ENCODE assay signal across 12 cellular contexts in the genomic region with DNA sequence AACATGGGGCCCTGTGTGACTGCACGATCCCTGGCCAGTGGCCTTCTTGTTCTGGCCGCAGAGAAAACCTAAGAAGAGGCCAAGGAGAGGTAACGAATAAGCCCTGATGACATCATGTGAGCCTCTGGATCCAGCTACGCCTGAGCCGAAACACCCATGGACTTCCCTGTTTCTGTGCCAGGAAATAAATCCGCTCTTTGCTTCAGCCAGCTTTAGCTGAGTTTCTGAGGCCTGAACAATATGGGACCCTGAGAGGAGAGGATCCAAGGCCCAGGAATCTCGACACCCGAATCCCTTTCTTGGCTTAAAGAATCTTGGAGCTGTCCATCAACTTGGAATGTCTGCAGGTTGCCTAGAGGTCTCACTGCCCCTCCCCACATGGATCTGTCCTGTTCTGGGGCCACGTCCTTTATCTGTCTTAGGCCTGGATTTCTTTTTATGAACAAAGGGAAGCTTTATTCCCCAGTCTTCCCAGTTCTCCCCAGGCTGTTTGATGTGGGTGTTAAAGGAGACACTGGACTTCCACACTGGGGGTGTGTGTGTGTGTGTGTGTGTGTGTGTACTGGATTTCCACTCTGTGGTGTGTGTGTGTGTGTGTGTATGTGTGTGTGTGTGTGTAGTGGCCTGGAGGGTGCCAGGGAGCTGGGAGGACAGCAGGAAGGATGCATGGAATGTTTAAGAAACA. TPM values are rescaled to one million over a fixed set of nuclear protein-coding genes. Genes with fewer than 3 reads are reported as not detected.
DNase-seq lines count a peak whose midpoint lies in the region; ATAC-seq, FAIRE-seq and TF ChIP-seq lines count a peak whose summit lies in the region.
"Had no signal": no experiment of that assay in that cellular context is flagged by ENCODE, and none has a peak within 500 bp of the region (broad histone marks: within the 10 kb centered on the region; RNA-seq: fewer than 3 reads in every experiment).

No MANE protein-coding gene starts in this region.

- H4K20me1 ChIP-seq in HepG2 (ENCODE audit: insufficient read depth, low read length) = no peaks in the 10 kb centered on the region
- no peaks in the 10 kb centered on the region for H4K20me1 ChIP-seq in smooth muscle cell (ENCODE audit: low read depth)

- TF ChIP-seq POLR2A in HepG2 (IDR thresholded peaks at IDR 0.05; ENCODE audit: insufficient read depth in 1 of 2, low read depth in 2 of 2, low read length in 2 of 2) = no peak

- no peak overlapping the region for H3K4me3 Mint-ChIP-seq in HFFc6

- H3K9ac ChIP-seq in HepG2 (ENCODE audit: insufficient read depth, low read depth, low read length) (peak overlapping the region; percentile 36; the same call in 1 of the 2 replicates), smooth muscle cell (ENCODE audit: low read depth) (no peak overlapping the region)

- peak; percentile 50 for FAIRE-seq in HepG2 (lab: Jason Lieb, UNC)
- FAIRE-seq: urothelium cell line had no signal

- peaks cover 5% of the 10 kb centered on the region; the same call in 1 of the 2 replicates for H3K9me3 Mint-ChIP-seq in HFFc6

- WGBS in HepG2 (ENCODE audit: low lambda C conversion rate) = 17% methylated on average over 7 of the region's 9 CpGs
- WGBS in smooth muscle cell (ENCODE audit: low lambda C conversion rate) = 52% methylated on average over 9 of the region's 9 CpGs

- intact Hi-C loops in HepG2 (cut with micrococcal nuclease; ENCODE audit: unreplicated experiment) = no loop called here

- no peaks in the 10 kb centered on the region for H3K9me3 ChIP-seq in HepG2 (ENCODE audit: low read length)
- no peaks in the 10 kb centered on the region for H3K9me3 ChIP-seq in smooth muscle cell (replicated peaks; ENCODE audit: low read depth)

- H3F3A ChIP-seq in smooth muscle cell (ENCODE audit: low read depth) = peaks cover 4% of the 10 kb centered on the region

- H3K27me3 ChIP-seq in HepG2 (ENCODE audit: control insufficient read depth in 1 of 2, insufficient read depth in 2 of 2, low read length in 2 of 2) (no peaks in the 10 kb centered on the region), smooth muscle cell (ENCODE audit: low read depth) (no peaks in the 10 kb centered on the region)

- no peaks in the 10 kb centered on the region for H3K36me3 ChIP-seq in HepG2 (replicated peaks in 1 of 2; ENCODE audit: control insufficient read depth in 1 of 2, insufficient read depth in 2 of 2, low read length in 2 of 2)
- H3K36me3 ChIP-seq in smooth muscle cell (ENCODE audit: low read depth) = no peaks in the 10 kb centered on the region

- CTCF ChIA-PET in HepG2 (lab: Yijun Ruan, JAX; ENCODE audit: low intra/inter-chr PET ratio, low total read pairs) = no interaction called here

- H3K4me1 Mint-ChIP-seq in HFFc6 (ENCODE audit: low read depth) = peaks cover 41% of the 10 kb centered on the region

- BruUV-seq in HepG2 (replicated peaks; lab: Mats Ljungman, UMichigan) = no TSS peak

- H3K4me3 ChIP-seq in coronary artery (no peak overlapping the region), HepG2 (replicated peaks in 1 of 3; ENCODE audit: insufficient read depth in 1 of 3, low read depth in 2 of 3, low read length in 3 of 3) (peak overlapping the region in 2 of 3 experiments; percentile 7 to 20; a peak in 1 of 6 replicates), smooth muscle cell (no peak overlapping the region)

- H3K4me2 ChIP-seq in HepG2 (ENCODE audit: low read depth, low read length) (peak overlapping the region; percentile 54), smooth muscle cell (no peak overlapping the region)

- H3K27ac ChIP-seq in coronary artery = peak overlapping the region; percentile 52 to 78
- H3K27ac ChIP-seq in HepG2 (ENCODE audit: extremely low read length, insufficient read depth, low read length) = no peak overlapping the region
- H3K27ac ChIP-seq in smooth muscle cell (ENCODE audit: low read depth) = peak overlapping the region; percentile 42

- no peaks in the 10 kb centered on the region for H3K79me2 ChIP-seq in HepG2 (ENCODE audit: insufficient read depth, low read length)
- no peaks in the 10 kb centered on the region for H3K79me2 ChIP-seq in smooth muscle cell (ENCODE audit: low read depth)

- ATAC-seq in HepG2 (peak; percentile 17), HG03565 (IDR thresholded peaks at IDR 0.05; ENCODE audit: unreplicated experiment) (no peak), HG03135 (IDR thresholded peaks at IDR 0.05; ENCODE audit: unreplicated experiment) (no peak)

- no peak for TF ChIP-seq RAD21 in HepG2 (CRISPR knock-in tag; IDR thresholded peaks at IDR 0.05)

- POLR2A ChIA-PET in HepG2 (lab: Yijun Ruan, JAX) = interaction anchor here (1.4 to 2.8 kb wide), 3 partner anchors 10 to 25 kb away, joined by 10 to 14 read pairs (median 12); a partner anchor contains a TSS

- DNase-seq in HFFc6 (no peak), coronary artery (ENCODE audit: low spot score) (no peak), HepG2 (ENCODE audit: low spot score) (peak; percentile 72), smooth muscle cell (lab: John Stamatoyannopoulos, UW; ENCODE audit: unreplicated experiment) (no peak), T-helper 1 cell (no peak), GM19238 (ENCODE audit: insufficient read length, low spot score) (no peak)
- DNase-seq: activated CD4-positive, CD25-positive, alpha-beta regulatory T cell treated with anti-CD3 and anti-CD28 coated beads, Interleukin-2, amount 50 U/mL, for 72 hours; amygdala; stimulated activated CD4-positive, alpha-beta T cell treated with anti-CD3 and anti-CD28 coated beads, Interleukin-15, amount 100 ng/mL, for 24 hours had no signal

- TF ChIP-seq EP300 in HepG2 (IDR thresholded peaks at IDR 0.05; ENCODE audit: low read depth in 2 of 2, low read length in 2 of 2) (no peak), HepG2 (CRISPR knock-in tag; IDR thresholded peaks at IDR 0.05; ENCODE audit: borderline replicate concordance) (no peak)

- peaks cover 2% of the 10 kb centered on the region for H3K27me3 Mint-ChIP-seq in HFFc6 (ENCODE audit: insufficient read depth)

- H3K4me1 ChIP-seq in HepG2 (ENCODE audit: insufficient read depth, low read length) = peaks cover 82% of the 10 kb centered on the region
- peaks cover 13% of the 10 kb centered on the region for H3K4me1 ChIP-seq in smooth muscle cell (ENCODE audit: low read depth)

- in situ Hi-C loops in HepG2 (cut with HindIII; ENCODE audit: extremely low pct_ligation_motif_present, low pct_unique_long_range_greater_than_20kb) = no loop called here

- H3K27ac Mint-ChIP-seq in HFFc6 = peak overlapping the region; percentile 13; the same call in 1 of the 2 replicates

- H3K36me3 Mint-ChIP-seq in HFFc6 (ENCODE audit: low read depth) = peaks cover 17% of the 10 kb centered on the region

- no peak for TF ChIP-seq CTCF in HFFc6 (IDR thresholded peaks at IDR 0.05)
- no peak for TF ChIP-seq CTCF in coronary artery (IDR thresholded peaks at IDR 0.05)
- TF ChIP-seq CTCF in HepG2 (CRISPR knock-in tag; IDR thresholded peaks at IDR 0.05) = no peak
- no peak for TF ChIP-seq CTCF in smooth muscle cell (IDR thresholded peaks at IDR 0.05; ENCODE audit: borderline replicate concordance, insufficient read depth, poor library complexity, severe bottlenecking)

- no peak overlapping the region for H2AFZ ChIP-seq in HepG2 (ENCODE audit: low read length)
- H2AFZ ChIP-seq in smooth muscle cell (ENCODE audit: low read depth) = no peak overlapping the region

RNA-seq across cellular contexts. Expression of a gene that starts 13.7 kb away (rescaled TPM):
- total RNA-seq in HFFc6 (2021; fragmentation: NEBNext Ultra II Directional; extraction: Animal tissue kit (Norgen Biotek cat#: 25700)) = 10 to 100 TPM; 28.5 to 45.1 (median 42.2) TPM
- total RNA-seq in HepG2 (2016; rRNA removed; fragmentation: Illumina TruSeq; extraction: Trizol) (2.5 and 3.3 TPM in 2 replicates), smooth muscle cell (23.0 and 28.3 TPM in 2 replicates)
- 2.4 and 2.5 TPM in 2 replicates for total RNA-seq in HepG2 (2016; cell fraction: cytosol; rRNA removed; fragmentation: Illumina TruSeq; extraction: Trizol; ENCODE audit: low read depth)
- 2.6 and 3.2 TPM in 2 replicates for total RNA-seq in HepG2 (2016; cell fraction: insoluble cytoplasmic fraction; rRNA removed; fragmentation: Illumina TruSeq; extraction: Trizol)
- 2.0 and 2.7 TPM in 2 replicates for total RNA-seq in HepG2 (2016; cell fraction: membrane; rRNA removed; fragmentation: Illumina TruSeq; extraction: Trizol)
- total RNA-seq in HepG2 (2016; cell fraction: nucleus; rRNA removed; fragmentation: Illumina TruSeq; extraction: Trizol) = 0.84 and 1.2 TPM in 2 replicates
- polyA plus RNA-seq in HepG2 (2011; rRNA removed) (1.8 and 3.6 TPM in 2 replicates), smooth muscle cell (31.7 and 38.6 TPM in 2 replicates)
- 2.1 and 3.1 TPM in 2 replicates for polyA plus RNA-seq in HepG2 (2011; cell fraction: cytosol; rRNA removed)
- polyA plus RNA-seq in HepG2 (2011; cell fraction: nucleus; rRNA removed) = 4.4 and 4.5 TPM in 2 replicates
- 1.5 and 2.6 TPM in 2 replicates for polyA plus RNA-seq in HepG2 (2012)
- 0.59 and 0.61 TPM in 2 replicates for polyA plus RNA-seq in HepG2 (2016; cell fraction: cytosol; fragmentation: Illumina TruSeq; extraction: Trizol; ENCODE audit: low read depth)
- 2.2 and 2.5 TPM in 2 replicates for polyA plus RNA-seq in HepG2 (2016; cell fraction: insoluble cytoplasmic fraction; fragmentation: Illumina TruSeq; extraction: Trizol; ENCODE audit: low read depth)
- 0.52 and 0.74 TPM in 2 replicates for polyA plus RNA-seq in HepG2 (2016; cell fraction: membrane; fragmentation: Illumina TruSeq; extraction: Trizol; ENCODE audit: low read depth)
- 1.3 and 2.1 TPM in 2 replicates for polyA plus RNA-seq in HepG2 (2016; cell fraction: nucleus; fragmentation: Illumina TruSeq; extraction: Trizol; ENCODE audit: insufficient read depth, low read depth)
- polyA minus RNA-seq in HepG2 (2011; rRNA and poly(A)+ RNA removed; ENCODE audit: low replicate concordance) = 5.5 and 12.0 TPM in 2 replicates
- polyA minus RNA-seq in HepG2 (2011; cell fraction: cytosol; rRNA and poly(A)+ RNA removed) = 5.6 and 6.2 TPM in 2 replicates
- 1.2 and 1.9 TPM in 2 replicates for polyA minus RNA-seq in HepG2 (2011; cell fraction: nucleus; rRNA and poly(A)+ RNA removed)

RNA-seq across cellular contexts. Expression of a gene that starts 53.2 kb away (rescaled TPM):
- 100 to 1,000 TPM; 153 to 170 (median 162) TPM for total RNA-seq in HFFc6 (2021; fragmentation: NEBNext Ultra II Directional; extraction: Animal tissue kit (Norgen Biotek cat#: 25700))
- total RNA-seq in HepG2 (2016; rRNA removed; fragmentation: Illumina TruSeq; extraction: Trizol) = 105 and 109 TPM in 2 replicates
- total RNA-seq in HepG2 (2016; cell fraction: cytosol; rRNA removed; fragmentation: Illumina TruSeq; extraction: Trizol; ENCODE audit: low read depth) = 13.7 and 14.3 TPM in 2 replicates
- 107 and 108 TPM in 2 replicates for total RNA-seq in HepG2 (2016; cell fraction: insoluble cytoplasmic fraction; rRNA removed; fragmentation: Illumina TruSeq; extraction: Trizol)
- total RNA-seq in HepG2 (2016; cell fraction: membrane; rRNA removed; fragmentation: Illumina TruSeq; extraction: Trizol) = 42.5 and 49.9 TPM in 2 replicates
- 57.5 and 66.5 TPM in 2 replicates for total RNA-seq in HepG2 (2016; cell fraction: nucleus; rRNA removed; fragmentation: Illumina TruSeq; extraction: Trizol)
- 79.3 and 86.0 TPM in 2 replicates for polyA plus RNA-seq in HepG2 (2011; rRNA removed)
- 78.6 and 93.8 TPM in 2 replicates for polyA plus RNA-seq in HepG2 (2011; cell fraction: cytosol; rRNA removed)
- 64.7 and 73.4 TPM in 2 replicates for polyA plus RNA-seq in HepG2 (2011; cell fraction: nucleus; rRNA removed)
- 58.7 and 58.8 TPM in 2 replicates for polyA plus RNA-seq in HepG2 (2012)
- 12.7 and 14.2 TPM in 2 replicates for polyA plus RNA-seq in HepG2 (2016; cell fraction: cytosol; fragmentation: Illumina TruSeq; extraction: Trizol; ENCODE audit: low read depth)
- polyA plus RNA-seq in HepG2 (2016; cell fraction: insoluble cytoplasmic fraction; fragmentation: Illumina TruSeq; extraction: Trizol; ENCODE audit: low read depth) = 95.6 and 101 TPM in 2 replicates
- polyA plus RNA-seq in HepG2 (2016; cell fraction: membrane; fragmentation: Illumina TruSeq; extraction: Trizol; ENCODE audit: low read depth) = 35.2 and 36.7 TPM in 2 replicates
- polyA plus RNA-seq in HepG2 (2016; cell fraction: nucleus; fragmentation: Illumina TruSeq; extraction: Trizol; ENCODE audit: insufficient read depth, low read depth) = 80.4 and 88.7 TPM in 2 replicates
- 104 and 215 TPM in 2 replicates for polyA minus RNA-seq in HepG2 (2011; rRNA and poly(A)+ RNA removed; ENCODE audit: low replicate concordance)
- 57.5 and 58.2 TPM in 2 replicates for polyA minus RNA-seq in HepG2 (2011; cell fraction: cytosol; rRNA and poly(A)+ RNA removed)
- 32.4 and 34.9 TPM in 2 replicates for polyA minus RNA-seq in HepG2 (2011; cell fraction: nucleus; rRNA and poly(A)+ RNA removed)
- 78.2 and 119 TPM in 2 replicates for total RNA-seq in smooth muscle cell
- 88.7 and 94.9 TPM in 2 replicates for polyA plus RNA-seq in smooth muscle cell

RNA-seq across cellular contexts. Expression of a gene that starts 53.8 kb away (rescaled TPM):
- 10 to 100 TPM; 35.5 to 50.2 (median 42.6) TPM for total RNA-seq in HFFc6 (2021; fragmentation: NEBNext Ultra II Directional; extraction: Animal tissue kit (Norgen Biotek cat#: 25700))
- total RNA-seq in HepG2 (2016; rRNA removed; fragmentation: Illumina TruSeq; extraction: Trizol) (26.6 and 29.3 TPM in 2 replicates), smooth muscle cell (20.0 and 24.3 TPM in 2 replicates)
- 13.7 and 20.3 TPM in 2 replicates for total RNA-seq in HepG2 (2016; cell fraction: cytosol; rRNA removed; fragmentation: Illumina TruSeq; extraction: Trizol; ENCODE audit: low read depth)
- 24.5 and 28.0 TPM in 2 replicates for total RNA-seq in HepG2 (2016; cell fraction: insoluble cytoplasmic fraction; rRNA removed; fragmentation: Illumina TruSeq; extraction: Trizol)
- total RNA-seq in HepG2 (2016; cell fraction: membrane; rRNA removed; fragmentation: Illumina TruSeq; extraction: Trizol) = 27.1 and 32.0 TPM in 2 replicates
- total RNA-seq in HepG2 (2016; cell fraction: nucleus; rRNA removed; fragmentation: Illumina TruSeq; extraction: Trizol) = 17.6 and 18.1 TPM in 2 replicates
- polyA plus RNA-seq in HepG2 (2011; rRNA removed) (26.1 and 31.1 TPM in 2 replicates), smooth muscle cell (38.4 and 52.3 TPM in 2 replicates)
- 21.4 and 24.4 TPM in 2 replicates for polyA plus RNA-seq in HepG2 (2011; cell fraction: cytosol; rRNA removed)
- 62.4 and 63.9 TPM in 2 replicates for polyA plus RNA-seq in HepG2 (2011; cell fraction: nucleus; rRNA removed)
- polyA plus RNA-seq in HepG2 (2012) = 32.3 and 32.7 TPM in 2 replicates
- 18.5 and 23.3 TPM in 2 replicates for polyA plus RNA-seq in HepG2 (2016; cell fraction: cytosol; fragmentation: Illumina TruSeq; extraction: Trizol; ENCODE audit: low read depth)
- polyA plus RNA-seq in HepG2 (2016; cell fraction: insoluble cytoplasmic fraction; fragmentation: Illumina TruSeq; extraction: Trizol; ENCODE audit: low read depth) = 27.2 and 34.4 TPM in 2 replicates
- polyA plus RNA-seq in HepG2 (2016; cell fraction: membrane; fragmentation: Illumina TruSeq; extraction: Trizol; ENCODE audit: low read depth) = 26.8 and 32.7 TPM in 2 replicates
- 29.5 and 29.9 TPM in 2 replicates for polyA plus RNA-seq in HepG2 (2016; cell fraction: nucleus; fragmentation: Illumina TruSeq; extraction: Trizol; ENCODE audit: insufficient read depth, low read depth)
- 7.1 and 60.6 TPM in 2 replicates for polyA minus RNA-seq in HepG2 (2011; rRNA and poly(A)+ RNA removed; ENCODE audit: low replicate concordance)
- 24.5 and 25.6 TPM in 2 replicates for polyA minus RNA-seq in HepG2 (2011; cell fraction: cytosol; rRNA and poly(A)+ RNA removed)
- polyA minus RNA-seq in HepG2 (2011; cell fraction: nucleus; rRNA and poly(A)+ RNA removed) = 11.7 and 16.0 TPM in 2 replicates

Comparison
In these comparisons a context has a peak if more than half of its experiments do, and no peak if none do; other contexts are left out.
1. H3K4me3 ChIP-seq: peak in HepG2 (2 of 3); none in coronary artery (single experiment) and smooth muscle cell (single experiment).